Comparison of ENCODE assay signal across 1 cellular context in genomic region chr9:4927701-4928100, GRCh38.
TF ChIP-seq lines count a peak whose summit lies in the region.

No MANE protein-coding gene starts in this region.

TF ChIP-seq in K562, 482 proteins besides CTCF, POLR2A, EP300 and RAD21 (continued from another document):
- TF ChIP-seq ZFP91 (CRISPR knock-in tag; IDR thresholded peaks at IDR 0.05) (no peak), HES1 (IDR thresholded peaks at IDR 0.05; ENCODE audit: low read depth) (no peak), CXXC5 (CRISPR knock-in tag; IDR thresholded peaks at IDR 0.05) (no peak)
